Comparison of ENCODE assay signal across 27 cellular contexts in the genomic region with DNA sequence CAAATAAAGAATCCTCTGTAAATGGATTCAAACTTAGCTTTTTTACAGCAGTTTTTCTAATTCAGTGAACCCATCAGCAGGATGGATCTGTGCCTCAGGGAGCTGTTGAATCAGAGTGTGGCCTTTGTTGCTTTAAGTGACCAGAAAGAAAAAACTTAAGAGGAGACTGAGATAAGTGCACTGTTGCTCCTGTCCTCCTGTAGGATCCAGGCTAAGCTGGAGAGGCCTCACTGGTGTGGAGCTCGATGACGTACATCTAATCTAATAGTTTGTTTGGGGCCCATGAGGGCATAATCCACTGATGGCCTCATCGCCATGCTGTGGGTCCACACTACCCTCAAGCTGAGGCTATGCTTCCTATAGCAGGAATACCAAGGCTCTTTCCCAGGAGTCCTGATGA. TPM values are rescaled to one million over a fixed set of nuclear protein-coding genes. Genes with fewer than 3 reads are reported as not detected.
DNase-seq lines count a peak whose midpoint lies in the region; ATAC-seq and TF ChIP-seq lines count a peak whose summit lies in the region.
"Had no signal": no experiment of that assay in that cellular context is flagged by ENCODE, and none has a peak within 500 bp of the region (broad histone marks: within the 10 kb centered on the region; RNA-seq: fewer than 3 reads in every experiment).

No MANE protein-coding gene starts in this region.

- peaks cover 17% of the 10 kb centered on the region for H3K36me3 Mint-ChIP-seq in CD4-positive, CD25-positive, alpha-beta regulatory T cell
- peaks cover 43% of the 10 kb centered on the region for H3K36me3 Mint-ChIP-seq in activated T-helper 17 cell treated with anti-CD3 and anti-CD28 coated beads, Interleukin-2, amount 50 U/mL, for 72 hours (ENCODE audit: low read depth)
- H3K36me3 Mint-ChIP-seq in naive thymus-derived CD8-positive, alpha-beta T cell: peaks cover 0 to 34% (median 13%) of the 10 kb centered on the region in 3 donors
- peaks cover 7% of the 10 kb centered on the region for H3K36me3 Mint-ChIP-seq in Calu3 (ENCODE audit: insufficient read depth, unreplicated experiment)

- no peak overlapping the region for H3K4me3 Mint-ChIP-seq in CD4-positive, CD25-positive, alpha-beta regulatory T cell
- no peak overlapping the region for H3K4me3 Mint-ChIP-seq in activated T-helper 17 cell treated with anti-CD3 and anti-CD28 coated beads, Interleukin-2, amount 50 U/mL, for 72 hours
- H3K4me3 Mint-ChIP-seq in naive thymus-derived CD8-positive, alpha-beta T cell: no peak overlapping the region
- H3K4me3 Mint-ChIP-seq in Calu3 (ENCODE audit: low read depth, unreplicated experiment): no peak overlapping the region
- H3K4me3 Mint-ChIP-seq: CD14-positive monocyte, IgD-negative memory B cell had no signal

- peaks cover 9 to 60% (median 39%) of the 10 kb centered on the region in 4 donors for H3K4me1 Mint-ChIP-seq in CD4-positive, CD25-positive, alpha-beta regulatory T cell
- peaks cover 6% of the 10 kb centered on the region for H3K4me1 Mint-ChIP-seq in activated T-helper 17 cell treated with anti-CD3 and anti-CD28 coated beads, Interleukin-2, amount 50 U/mL, for 72 hours
- H3K4me1 Mint-ChIP-seq in naive thymus-derived CD8-positive, alpha-beta T cell: peaks cover 17 to 74% (median 50%) of the 10 kb centered on the region in 4 donors
- H3K4me1 Mint-ChIP-seq in Calu3 (ENCODE audit: low read depth, unreplicated experiment): no peaks in the 10 kb centered on the region

- peak overlapping the region in 2 of 3 donors; percentile 45 to 63 for H3K27ac Mint-ChIP-seq in CD4-positive, CD25-positive, alpha-beta regulatory T cell
- H3K27ac Mint-ChIP-seq in activated T-helper 17 cell treated with anti-CD3 and anti-CD28 coated beads, Interleukin-2, amount 50 U/mL, for 72 hours: peak overlapping the region; percentile 52
- H3K27ac Mint-ChIP-seq in naive thymus-derived CD8-positive, alpha-beta T cell: peak overlapping the region in 6 of 10 donors; percentile 5 to 83 (median 77)
- H3K27ac Mint-ChIP-seq in Calu3 (ENCODE audit: unreplicated experiment): no peak overlapping the region

- no peak overlapping the region for H3K4me3 ChIP-seq in CD4-positive, CD25-positive, alpha-beta regulatory T cell (ENCODE audit: low read depth, low read length)
- H3K4me3 ChIP-seq: PC-9, SJSA1 had no signal

- no peaks in the 10 kb centered on the region for H3K9me3 Mint-ChIP-seq in CD4-positive, CD25-positive, alpha-beta regulatory T cell
- H3K9me3 Mint-ChIP-seq in activated T-helper 17 cell treated with anti-CD3 and anti-CD28 coated beads, Interleukin-2, amount 50 U/mL, for 72 hours: no peaks in the 10 kb centered on the region
- no peaks in the 10 kb centered on the region for H3K9me3 Mint-ChIP-seq in naive thymus-derived CD8-positive, alpha-beta T cell
- no peaks in the 10 kb centered on the region for H3K9me3 Mint-ChIP-seq in Calu3 (ENCODE audit: low read depth, unreplicated experiment)
- H3K9me3 Mint-ChIP-seq: IgD-negative memory B cell had no signal

- H3K27me3 Mint-ChIP-seq in CD4-positive, CD25-positive, alpha-beta regulatory T cell: no peaks in the 10 kb centered on the region
- no peaks in the 10 kb centered on the region for H3K27me3 Mint-ChIP-seq in activated T-helper 17 cell treated with anti-CD3 and anti-CD28 coated beads, Interleukin-2, amount 50 U/mL, for 72 hours
- H3K27me3 Mint-ChIP-seq in naive thymus-derived CD8-positive, alpha-beta T cell: no peaks in the 10 kb centered on the region
- no peaks in the 10 kb centered on the region for H3K27me3 Mint-ChIP-seq in Calu3 (ENCODE audit: unreplicated experiment)
- H3K27me3 Mint-ChIP-seq: IgD-negative memory B cell had no signal

- H3K27ac ChIP-seq in CD4-positive, CD25-positive, alpha-beta regulatory T cell (ENCODE audit: insufficient read depth, low read length, poor library complexity, severe bottlenecking): no peak overlapping the region
- H3K27ac ChIP-seq: 22Rv1, HL-60, KMS-11, PC-9, SJSA1 had no signal

- H3K27me3 ChIP-seq in CD4-positive, CD25-positive, alpha-beta regulatory T cell (ENCODE audit: control insufficient read depth, insufficient read depth, low read length): no peaks in the 10 kb centered on the region
- H3K27me3 ChIP-seq: BE2C, SJSA1 had no signal

- no TSS peak for BruUV-seq in Calu3 (replicated peaks; lab: Mats Ljungman, UMichigan)

- DNase-seq in NCI-H82 (lab: John Stamatoyannopoulos, UW): peak; percentile 54
- DNase-seq in NCI-H82 treated with DMSO at 0.1 percent for 48 hours (lab: John Stamatoyannopoulos, UW; ENCODE audit: unreplicated experiment): no peak
- no peak for DNase-seq in CD4-positive, CD25-positive, alpha-beta regulatory T cell
- no peak for DNase-seq in naive thymus-derived CD8-positive, alpha-beta T cell
- no peak for DNase-seq in stimulated activated CD4-positive, alpha-beta T cell treated with anti-CD3 and anti-CD28 coated beads, Interleukin-2, amount 100 ng/mL, for 24 hours
- no peak for DNase-seq in Calu3
- DNase-seq: ACHN, BE2C, DMS53, NCI-H1048, NCI-H1417 treated with DMSO at 0.1 percent for 48 hours, NCI-H1694 treated with DMSO at 0.1 percent for 48 hours, NCI-H2081, NCI-H226, NCI-H510A, PC-9, Right ventricle myocardium superior, RPMI8226 had no signal

- no peak for ATAC-seq in CD4-positive, CD25-positive, alpha-beta regulatory T cell (ENCODE audit: low read depth in 2 of 2)
- no peak for ATAC-seq in activated T-helper 17 cell treated with anti-CD3 and anti-CD28 coated beads, Interleukin-2, amount 50 U/mL, for 72 hours (replicated peaks)
- no peak for ATAC-seq in naive thymus-derived CD8-positive, alpha-beta T cell
- ATAC-seq in HG02798 (IDR thresholded peaks at IDR 0.05; ENCODE audit: poor library complexity, unreplicated experiment): no peak
- ATAC-seq: HCT116 had no signal

- CTCF ChIA-PET in Calu3 (lab: Charles Lee): no interaction called here

- H3K36me3 ChIP-seq in CD4-positive, CD25-positive, alpha-beta regulatory T cell (ENCODE audit: control insufficient read depth, insufficient read depth, low read length): peaks cover 13% of the 10 kb centered on the region

- TF ChIP-seq CTCF in Calu3 (IDR thresholded peaks at IDR 0.05; ENCODE audit: unreplicated experiment): no peak

- intact Hi-C loops in Calu3 (cut with micrococcal nuclease; ENCODE audit: unreplicated experiment): no loop called here

- no peaks in the 10 kb centered on the region for H3K9me3 ChIP-seq in CD4-positive, CD25-positive, alpha-beta regulatory T cell (ENCODE audit: control insufficient read depth in 2 of 2, low read length in 2 of 2)
- H3K9me3 ChIP-seq: BE2C, SJSA1 had no signal

- H3K4me1 ChIP-seq in CD4-positive, CD25-positive, alpha-beta regulatory T cell (ENCODE audit: control insufficient read depth, insufficient read depth, low read length, poor library complexity, severe bottlenecking): peaks cover 8% of the 10 kb centered on the region
- H3K4me1 ChIP-seq: BE2C, SJSA1 had no signal

- POLR2A ChIA-PET in naive thymus-derived CD8-positive, alpha-beta T cell (lab: Charles Lee): interaction anchor here (0.5 kb wide), 1 partner anchor 129 kb away, joined by 4 read pairs; no protein-coding TSS in a partner anchor

RNA-seq across cellular contexts. Expression of a gene that starts 10.6 kb away (rescaled TPM):
- total RNA-seq in CD4-positive, CD25-positive, alpha-beta regulatory T cell: 125 TPM
- polyA plus RNA-seq in CD4-positive, CD25-positive, alpha-beta regulatory T cell: 10 to 100 TPM; 12.6 to 24.8 (median 16.6) TPM
- 10 to 100 TPM; 43.6 to 49.3 TPM for total RNA-seq in activated T-helper 17 cell treated with anti-CD3 and anti-CD28 coated beads, Interleukin-2, amount 50 U/mL, for 72 hours
- 100 to 1,000 TPM; 158 to 163 TPM for total RNA-seq in naive thymus-derived CD8-positive, alpha-beta T cell
- 10 to 100 TPM; 26.8 to 33.6 (median 28.6) TPM for polyA plus RNA-seq in naive thymus-derived CD8-positive, alpha-beta T cell
- total RNA-seq in Calu3 (2022): 27.8 and 29.3 TPM in 2 replicates
